1 cellular context compared by ENCODE assay signal in genomic region chr3:147377412-147378185, GRCh38.
TF ChIP-seq lines count a peak whose summit lies in the region.

No MANE protein-coding gene starts in this region.

TF ChIP-seq in endothelial cell of umbilical vein, 7 proteins besides CTCF, POLR2A, EP300 and RAD21:
- TF ChIP-seq FOS (IDR thresholded peaks at IDR 0.05; ENCODE audit: borderline replicate concordance, insufficient read depth, low read length) (no peak), EZH2 (IDR thresholded peaks at IDR 0.05; ENCODE audit: borderline replicate concordance, low read depth, low read length, severe bottlenecking) (peak; percentile 15)
